30 cellular contexts compared by ENCODE assay signal in the genomic region with DNA sequence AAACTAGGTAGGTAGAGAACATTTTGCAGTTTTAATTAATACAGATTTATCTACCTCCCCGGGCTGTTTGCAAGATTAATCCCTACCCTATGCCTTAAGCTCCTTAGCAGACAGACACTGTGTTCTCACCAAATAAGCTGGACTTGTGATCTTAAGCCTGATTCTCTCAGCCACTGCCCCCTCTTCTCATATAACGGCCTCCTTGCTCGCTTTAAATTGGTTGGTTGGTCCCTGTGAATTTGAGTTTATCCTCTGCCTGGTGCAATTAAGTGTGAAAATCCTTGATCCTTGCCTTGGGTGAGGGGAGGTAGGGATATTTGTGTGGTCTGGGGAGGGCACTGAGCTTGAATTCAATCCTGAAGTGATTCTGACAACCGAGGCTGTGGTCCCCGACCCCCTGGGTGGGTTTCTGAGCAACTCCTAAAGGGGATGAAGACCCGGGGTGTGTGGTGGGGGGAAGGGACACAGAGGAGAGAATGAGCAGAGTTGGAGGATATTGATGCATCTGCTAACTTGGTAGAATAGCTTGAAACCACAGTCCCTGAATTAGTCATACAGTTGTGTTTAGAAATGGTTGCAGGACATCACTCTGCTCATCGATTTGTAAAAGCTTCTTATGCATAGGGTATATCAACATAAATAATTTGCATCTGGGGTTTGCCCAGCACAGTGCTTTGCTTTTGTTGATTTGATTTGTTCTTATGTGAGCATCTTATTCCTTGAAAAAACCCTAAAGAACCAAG. TPM values are rescaled to one million over a fixed set of nuclear protein-coding genes. Genes with fewer than 3 reads are reported as not detected.
A peak's percentile ranks its signal among the peaks of the same experiment; 100 is the strongest.
DNase-seq lines count a peak whose midpoint lies in the region; ATAC-seq and TF ChIP-seq lines count a peak whose summit lies in the region.
"Had no signal": no experiment of that assay in that cellular context is flagged by ENCODE, and none has a peak within 500 bp of the region (broad histone marks: within the 10 kb centered on the region; RNA-seq: fewer than 3 reads in every experiment).

No MANE protein-coding gene starts in this region.

- intact Hi-C loops in cardiac septum (cut with DNase I) = no loop called here

- H3K36me3 ChIP-seq in fibroblast of lung (ENCODE audit: control insufficient read depth, insufficient read depth, low read length) = no peaks in the 10 kb centered on the region
- H3K36me3 ChIP-seq: BLaER1 treated with 17β-estradiol and CSF1 and Interleukin-3, amounts not matched to agents 10 nM and 100 nM; uterus had no signal

- H4K20me1 ChIP-seq in fibroblast of lung (ENCODE audit: control insufficient read depth, extremely low read depth, insufficient read depth, low read length) = no peaks in the 10 kb centered on the region
- H4K20me1 ChIP-seq: BLaER1 treated with 17β-estradiol and CSF1 and Interleukin-3, amounts not matched to agents 10 nM and 100 nM had no signal

- H3K4me3 ChIP-seq in fibroblast of lung (replicated peaks in 1 of 4; ENCODE audit: control extremely low read depth in 1 of 4, insufficient read depth in 1 of 4, low read depth in 3 of 4, low read length in 4 of 4) = no peak overlapping the region
- H3K4me3 ChIP-seq: BLaER1 treated with 17β-estradiol and CSF1 and Interleukin-3, amounts not matched to agents 10 nM and 100 nM; PC-9; testis; uterus had no signal

- no peak overlapping the region for H2AFZ ChIP-seq in fibroblast of lung (ENCODE audit: low read length)
- H2AFZ ChIP-seq: PC-9 had no signal

- H3K9me3 ChIP-seq in fibroblast of lung (ENCODE audit: control insufficient read depth, insufficient read depth, low read depth, low read length) = no peaks in the 10 kb centered on the region
- H3K9me3 ChIP-seq: BLaER1 treated with 17β-estradiol and CSF1 and Interleukin-3, amounts not matched to agents 10 nM and 100 nM; testis; uterus had no signal

- no peak for TF ChIP-seq CTCF in fibroblast of lung (conservative IDR thresholded peaks at IDR 0.05 in 1 of 2, IDR thresholded peaks at IDR 0.05 in 1 of 2; ENCODE audit: low read depth in 1 of 2, low read length in 2 of 2)

- peak overlapping the region; percentile 6 for H3K4me2 ChIP-seq in fibroblast of lung (ENCODE audit: extremely low read depth, insufficient read depth, low read length)
- H3K4me2 ChIP-seq: BLaER1 treated with 17β-estradiol and CSF1 and Interleukin-3, amounts not matched to agents 10 nM and 100 nM; PC-9 had no signal

- H3K79me2 ChIP-seq in fibroblast of lung (ENCODE audit: control insufficient read depth, insufficient read depth, low read length) = no peaks in the 10 kb centered on the region

- H3K9ac ChIP-seq in fibroblast of lung (ENCODE audit: insufficient read depth, low read length) = no peak overlapping the region
- H3K9ac ChIP-seq: BLaER1 treated with 17β-estradiol and CSF1 and Interleukin-3, amounts not matched to agents 10 nM and 100 nM had no signal

- DNase-seq in NCI-H524 (lab: John Stamatoyannopoulos, UW) (peak; percentile 63 to 80), fibroblast of lung (ENCODE audit: low read depth in 2 of 2) (peak; percentile 24 to 54), retina (peak; percentile 66), hypothalamus (lab: John Stamatoyannopoulos, UW) (no peak), cardiac septum (ENCODE audit: low spot score) (no peak), T-helper 1 cell (no peak), SKM-1 (lab: John Stamatoyannopoulos, UW; ENCODE audit: unreplicated experiment) (no peak)
- DNase-seq: activated CD4-positive, alpha-beta T cell treated with anti-CD3 and anti-CD28 coated beads, Interleukin-2, amount 10 ng/mL, durations not matched to agents 7 days and 5 days; activated naive CD4-positive, alpha-beta T cell treated with anti-CD3 and anti-CD28 coated beads for 36 hours; activated T-cell treated with anti-CD3 and anti-CD28 coated beads, Interleukin-2, amount 50 U/mL, for 48 hours; Calu3; effector memory CD4-positive, alpha-beta T cell; erythroblast; foreskin keratinocyte; HCEC 1CT; NCI-H1417 treated with DMSO at 0.1 percent for 48 hours; NCI-H2107; NCI-H446 treated with DMSO at 0.1 percent for 48 hours; PC-9; SHP77; stimulated activated naive CD8-positive, alpha-beta T cell treated with anti-CD3 and anti-CD28 coated beads, Interleukin-15, Interleukin-2, amounts not matched to agents 100 U/mL and 50 U/mL, for 24 hours; SW 1271; T1000; testis; uterus had no signal

- H3K4me1 ChIP-seq in fibroblast of lung (ENCODE audit: control insufficient read depth, extremely low read depth, insufficient read depth, low read length) = peaks cover 4% of the 10 kb centered on the region
- H3K4me1 ChIP-seq: testis, uterus had no signal

- H3K27ac ChIP-seq in fibroblast of lung (ENCODE audit: insufficient read depth, low read length) = no peak overlapping the region
- H3K27ac ChIP-seq: BLaER1 treated with 17β-estradiol and CSF1 and Interleukin-3, amounts not matched to agents 10 nM and 100 nM; foreskin keratinocyte; HL-60; PC-9; testis; uterus had no signal

- no peaks in the 10 kb centered on the region for H3K27me3 ChIP-seq in fibroblast of lung (ENCODE audit: control insufficient read depth, insufficient read depth, low read length)
- H3K27me3 ChIP-seq: foreskin keratinocyte, testis, uterus had no signal

- peak; percentile 77 for ATAC-seq in GM18520 (IDR thresholded peaks at IDR 0.05; ENCODE audit: unreplicated experiment)
- ATAC-seq: foreskin keratinocyte; left lobe of liver; stimulated activated naive CD8-positive, alpha-beta T cell treated with anti-CD3 and anti-CD28 coated beads, Interleukin-15, Interleukin-2, amounts not matched to agents 100 U/mL and 50 U/mL, for 24 hours; WTC11 had no signal

RNA-seq across cellular contexts. Expression of a gene that starts 36.9 kb away (rescaled TPM):
- total RNA-seq in fibroblast of lung (1.0 and 2.6 TPM in 2 replicates), cardiac septum (10.6 TPM)
- polyA plus RNA-seq in fibroblast of lung = 1.9 and 6.2 TPM in 2 replicates
- polyA plus RNA-seq in fibroblast of lung (2012) = 1.5 and 5.5 TPM in 2 replicates
- polyA minus RNA-seq in fibroblast of lung (ENCODE audit: low replicate concordance) = 2.8 and 11.9 TPM in 2 replicates
- total RNA-seq: activated CD4-positive, alpha-beta T cell treated with anti-CD3 and anti-CD28 coated beads, Interleukin-2, amount 10 ng/mL, durations not matched to agents 7 days and 5 days; activated naive CD4-positive, alpha-beta T cell treated with anti-CD3 and anti-CD28 coated beads for 36 hours; PC-9 had no signal

Comparison
In these comparisons a context has a peak if more than half of its experiments do, and no peak if none do; other contexts are left out.
1. DNase-seq: peak in NCI-H524 (2 of 2), fibroblast of lung (2 of 2) and retina (single experiment); none in hypothalamus (0 of 51), cardiac septum (single experiment), T-helper 1 cell (0 of 5) and SKM-1 (single experiment).